ENCODE assay signal across 15 cellular contexts in the genomic region with DNA sequence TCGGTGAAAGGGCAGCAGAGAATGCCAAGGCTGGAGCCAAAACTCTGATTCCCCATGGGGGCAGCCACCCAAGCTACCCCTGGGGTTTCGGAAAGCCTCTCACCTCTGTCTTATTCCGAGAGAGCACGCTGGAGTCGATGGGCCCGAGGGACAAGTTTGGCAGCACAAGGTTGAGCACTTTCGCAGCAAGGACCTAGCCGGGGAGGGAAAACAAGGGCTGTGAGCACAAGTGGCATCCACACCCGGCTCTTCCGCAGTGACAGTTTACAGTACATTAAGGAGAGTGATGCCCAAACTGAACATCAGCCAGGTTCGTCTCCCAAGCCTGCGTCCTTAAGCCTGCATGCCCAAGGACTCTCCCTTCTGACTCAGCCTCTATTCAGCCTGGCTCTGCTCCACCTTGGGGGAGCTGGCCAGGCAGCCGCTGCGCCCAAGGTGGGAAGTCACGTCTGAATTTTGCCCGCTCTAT. TPM values are rescaled to one million over a fixed set of nuclear protein-coding genes. Genes with fewer than 3 reads are reported as not detected.
DNase-seq lines count a peak whose midpoint lies in the region; ATAC-seq and TF ChIP-seq lines count a peak whose summit lies in the region.
"Had no signal": no experiment of that assay in that cellular context is flagged by ENCODE, and none has a peak within 500 bp of the region (broad histone marks: within the 10 kb centered on the region; RNA-seq: fewer than 3 reads in every experiment).

No MANE protein-coding gene starts in this region.

- TF ChIP-seq CTCF in adrenal gland (IDR thresholded peaks at IDR 0.05) (no peak), left ventricle myocardium inferior (IDR thresholded peaks at IDR 0.05; ENCODE audit: borderline replicate concordance) (no peak), spleen (IDR thresholded peaks at IDR 0.05 in 8 of 11, conservative IDR thresholded peaks at IDR 0.05 in 3 of 11) (no peak)

- H3K9me3 ChIP-seq in adrenal gland (replicated peaks in 1 of 3), result no peaks in the 10 kb centered on the region
- H3K9me3 ChIP-seq in left ventricle myocardium inferior (replicated peaks), result no peaks in the 10 kb centered on the region
- no peaks in the 10 kb centered on the region for H3K9me3 ChIP-seq in spleen
- H3K9me3 ChIP-seq: neutrophil had no signal

- 43 to 79% (median 57%) methylated on average over 11 to 16 of the region's 16 CpGs for WGBS in adrenal gland, 4 donors
- 63 to 92% (median 83%) methylated on average over 12 to 16 of the region's 16 CpGs for WGBS in spleen, 5 donors

- no peak overlapping the region for H3K4me3 ChIP-seq in adrenal gland
- no peak overlapping the region for H3K4me3 ChIP-seq in left ventricle myocardium inferior
- H3K4me3 ChIP-seq in spleen, result no peak overlapping the region
- H3K4me3 ChIP-seq: skin epidermis had no signal

- H3K4me1 ChIP-seq in adrenal gland (replicated peaks in 1 of 2) (peaks cover 12 to 38% of the 10 kb centered on the region in 2 donors), left ventricle myocardium inferior (peaks cover 97% of the 10 kb centered on the region), spleen (peaks cover 3 to 94% (median 57%) of the 10 kb centered on the region in 6 donors)

- no peak for ATAC-seq in GM18868 (IDR thresholded peaks at IDR 0.05; ENCODE audit: unreplicated experiment)
- ATAC-seq: effector memory CD8-positive, alpha-beta T cell had no signal

- no peaks in the 10 kb centered on the region for H3K27me3 ChIP-seq in adrenal gland
- H3K27me3 ChIP-seq in left ventricle myocardium inferior (ENCODE audit: low read depth), result no peaks in the 10 kb centered on the region
- H3K27me3 ChIP-seq in spleen (replicated peaks in 1 of 7), result no peaks in the 10 kb centered on the region
- H3K27me3 ChIP-seq: neutrophil had no signal

- peak; percentile 22 for DNase-seq in HPDE6-E6E7 (ENCODE audit: extremely low spot score)
- peak; percentile 77 to 91 (median 88) for DNase-seq in adrenal gland
- DNase-seq in left ventricle myocardium inferior, result no peak
- peak; percentile 61 for DNase-seq in spleen
- DNase-seq in NCI-H2227 treated with DMSO at 0.1 percent for 48 hours (lab: John Stamatoyannopoulos, UW), result no peak
- DNase-seq in NCI-H1105 treated with DMSO at 0.1 percent for 48 hours (lab: John Stamatoyannopoulos, UW), result no peak
- DNase-seq: activated gamma-delta T cell treated with Interleukin-2 at 50 U/mL for 16 hours; DND-41; effector memory CD8-positive, alpha-beta T cell; foreskin melanocyte; NCI-H187 treated with DMSO at 0.1 percent for 48 hours; stimulated activated naive CD4-positive, alpha-beta T cell had no signal

- H3K27ac ChIP-seq in adrenal gland (peak overlapping the region in 4 of 5 donors; percentile 58 to 86 (median 72)), left ventricle myocardium inferior (replicated peaks) (peak overlapping the region; percentile 96), spleen (peak overlapping the region in 7 of 8 donors; percentile 48 to 90 (median 76))
- H3K27ac ChIP-seq: neutrophil had no signal

- no peaks in the 10 kb centered on the region for H3K36me3 ChIP-seq in adrenal gland (replicated peaks in 1 of 2)
- peaks cover 14% of the 10 kb centered on the region for H3K36me3 ChIP-seq in left ventricle myocardium inferior
- H3K36me3 ChIP-seq in spleen, result peaks cover 0 to 15% (median 0%) of the 10 kb centered on the region in 6 donors

- TF ChIP-seq POLR2A in adrenal gland (IDR thresholded peaks at IDR 0.05) (peak in 1 of 2 donors; percentile 52), spleen (IDR thresholded peaks at IDR 0.05) (no peak)

- intact Hi-C loops in adrenal gland (cut with DNase I) (no loop called here), left ventricle myocardium inferior (cut with micrococcal nuclease) (no loop called here), spleen (cut with DNase I; ENCODE audit: low total_unique reads) (no loop called here)

RNA-seq across cellular contexts. Expression of a gene that starts 37.8 kb away (rescaled TPM):
- total RNA-seq in adrenal gland (10 to 100 TPM; 13.0 to 68.0 (median 32.2) TPM), left ventricle myocardium inferior (29.9 TPM), spleen (100 to 1,000 TPM in 6 of 7 donors, 10 to 100 TPM in 1; 91.9 to 172 (median 152) TPM)
- polyA plus RNA-seq in adrenal gland (10 to 100 TPM in 2 of 3 donors, 1 to 10 TPM in 1; 2.8 to 96.0 (median 62.1) TPM), spleen (100 to 1,000 TPM in 2 of 3 donors, 10 to 100 TPM in 1; 57.9 to 156 (median 138) TPM)

Comparison
In these comparisons a context has a peak if more than half of its experiments do, and no peak if none do; other contexts are left out.
1. DNase-seq: peak in HPDE6-E6E7 (single experiment), adrenal gland (7 of 7) and spleen (single experiment); none in left ventricle myocardium inferior (single experiment), NCI-H2227 treated with DMSO at 0.1 percent for 48 hours (single experiment) and NCI-H1105 treated with DMSO at 0.1 percent for 48 hours (single experiment).
2. Peak in every context shown above with its lines, with median percentiles within 50 percentile points of each other: H3K27ac ChIP-seq.